In genomic region chr10:12596055-12596576, GRCh38 we compare ENCODE assay signal across 25 cellular contexts.
DNase-seq lines count a peak whose midpoint lies in the region; ATAC-seq lines count a peak whose summit lies in the region.
"Had no signal": no experiment of that assay in that cellular context is flagged by ENCODE, and none has a peak within 500 bp of the region (broad histone marks: within the 10 kb centered on the region; RNA-seq: fewer than 3 reads in every experiment).

No MANE protein-coding gene starts in this region.

- no peak for ATAC-seq in naive thymus-derived CD4-positive, alpha-beta T cell
- ATAC-seq in GM21526 (IDR thresholded peaks at IDR 0.05; ENCODE audit: low FRiP score, unreplicated experiment), result no peak
- ATAC-seq: gastrocnemius medialis, right lobe of liver had no signal

- H3K36me3 ChIP-seq in CD4-positive, alpha-beta memory T cell (ENCODE audit: insufficient read depth, low read length), result no peaks in the 10 kb centered on the region
- no peaks in the 10 kb centered on the region for H3K36me3 ChIP-seq in naive thymus-derived CD4-positive, alpha-beta T cell (ENCODE audit: control insufficient read depth in 2 of 3, insufficient read depth in 3 of 3, low read length in 3 of 3)
- H3K36me3 ChIP-seq: gastrocnemius medialis, prostate gland, right lobe of liver had no signal

- peaks cover 44% of the 10 kb centered on the region for H3K36me3 Mint-ChIP-seq in T-helper 1 cell treated with Interleukin-12 subunit alpha and Interleukin-12 subunit beta and Interleukin-4 antibody, amounts not matched to agents 30 μg/mL and 1 μg/mL, for 36 hours (ENCODE audit: low read depth)
- peaks cover 8 to 33% of the 10 kb centered on the region in 2 donors for H3K36me3 Mint-ChIP-seq in CD4-positive, alpha-beta memory T cell
- peaks cover 40% of the 10 kb centered on the region for H3K36me3 Mint-ChIP-seq in activated CD4-positive, alpha-beta memory T cell treated with anti-CD3 and anti-CD28 coated beads, Interleukin-2, amount 10 ng/mL, durations not matched to agents 7 days and 5 days (ENCODE audit: low read depth)
- peaks cover 0 to 56% (median 23%) of the 10 kb centered on the region in 5 donors for H3K36me3 Mint-ChIP-seq in naive thymus-derived CD4-positive, alpha-beta T cell

- H3K9me3 ChIP-seq in CD4-positive, alpha-beta memory T cell (ENCODE audit: control insufficient read depth in 1 of 2, low read length in 2 of 2), result no peaks in the 10 kb centered on the region
- H3K9me3 ChIP-seq in naive thymus-derived CD4-positive, alpha-beta T cell (ENCODE audit: control insufficient read depth in 2 of 3, low read length in 3 of 3), result no peaks in the 10 kb centered on the region
- H3K9me3 ChIP-seq: gastrocnemius medialis, prostate gland, right lobe of liver had no signal

- CTCF ChIA-PET in CD4-positive, alpha-beta memory T cell (lab: Charles Lee; ENCODE audit: partially characterized antibody), result interaction anchor here (2.3 kb wide), 1 partner anchor 61 kb away, joined by 7 read pairs; no protein-coding TSS in a partner anchor
- CTCF ChIA-PET in activated CD4-positive, alpha-beta memory T cell treated with anti-CD3 and anti-CD28 coated beads, Interleukin-2, amount 10 ng/mL, durations not matched to agents 7 days and 5 days (lab: Charles Lee), result interaction anchor here (1.7 to 2.9 kb wide), 2 partner anchors 10 to 60 kb away, joined by 5 to 9 read pairs; no protein-coding TSS in a partner anchor
- CTCF ChIA-PET in naive thymus-derived CD4-positive, alpha-beta T cell (lab: Charles Lee), result no interaction called here

- peak overlapping the region; percentile 86 for H3K27ac Mint-ChIP-seq in T-helper 1 cell treated with Interleukin-12 subunit alpha and Interleukin-12 subunit beta and Interleukin-4 antibody, amounts not matched to agents 30 μg/mL and 1 μg/mL, for 36 hours
- H3K27ac Mint-ChIP-seq in CD4-positive, alpha-beta memory T cell, result peak overlapping the region; percentile 25 to 99 (median 87)
- H3K27ac Mint-ChIP-seq in activated CD4-positive, alpha-beta memory T cell treated with anti-CD3 and anti-CD28 coated beads, Interleukin-2, amount 10 ng/mL, durations not matched to agents 7 days and 5 days, result peak overlapping the region; percentile 81
- peak overlapping the region; percentile 17 to 99 (median 84) for H3K27ac Mint-ChIP-seq in naive thymus-derived CD4-positive, alpha-beta T cell
- H3K27ac Mint-ChIP-seq: H9 had no signal

- H3K27me3 Mint-ChIP-seq in T-helper 1 cell treated with Interleukin-12 subunit alpha and Interleukin-12 subunit beta and Interleukin-4 antibody, amounts not matched to agents 30 μg/mL and 1 μg/mL, for 36 hours (ENCODE audit: low read depth), result no peaks in the 10 kb centered on the region
- no peaks in the 10 kb centered on the region for H3K27me3 Mint-ChIP-seq in CD4-positive, alpha-beta memory T cell
- H3K27me3 Mint-ChIP-seq in activated CD4-positive, alpha-beta memory T cell treated with anti-CD3 and anti-CD28 coated beads, Interleukin-2, amount 10 ng/mL, durations not matched to agents 7 days and 5 days, result no peaks in the 10 kb centered on the region
- no peaks in the 10 kb centered on the region for H3K27me3 Mint-ChIP-seq in naive thymus-derived CD4-positive, alpha-beta T cell

- H3K4me1 Mint-ChIP-seq in T-helper 1 cell treated with Interleukin-12 subunit alpha and Interleukin-12 subunit beta and Interleukin-4 antibody, amounts not matched to agents 30 μg/mL and 1 μg/mL, for 36 hours (ENCODE audit: low read depth), result peaks cover 68% of the 10 kb centered on the region
- peaks cover 48 to 81% (median 66%) of the 10 kb centered on the region in 4 donors for H3K4me1 Mint-ChIP-seq in CD4-positive, alpha-beta memory T cell
- peaks cover 63% of the 10 kb centered on the region for H3K4me1 Mint-ChIP-seq in activated CD4-positive, alpha-beta memory T cell treated with anti-CD3 and anti-CD28 coated beads, Interleukin-2, amount 10 ng/mL, durations not matched to agents 7 days and 5 days
- peaks cover 37 to 91% (median 81%) of the 10 kb centered on the region in 7 donors for H3K4me1 Mint-ChIP-seq in naive thymus-derived CD4-positive, alpha-beta T cell
- H3K4me1 Mint-ChIP-seq: H9 had no signal

- no peak overlapping the region for H3K4me3 ChIP-seq in CD4-positive, alpha-beta memory T cell (ENCODE audit: low read length in 2 of 2)
- H3K4me3 ChIP-seq in naive thymus-derived CD4-positive, alpha-beta T cell (ENCODE audit: low read length), result no peak overlapping the region
- H3K4me3 ChIP-seq: gastrocnemius medialis, prostate gland, right lobe of liver, spleen had no signal

- H3K27me3 ChIP-seq in CD4-positive, alpha-beta memory T cell (ENCODE audit: insufficient read depth, low read length), result no peaks in the 10 kb centered on the region
- no peaks in the 10 kb centered on the region for H3K27me3 ChIP-seq in naive thymus-derived CD4-positive, alpha-beta T cell (ENCODE audit: control insufficient read depth in 2 of 2, insufficient read depth in 2 of 2, low read length in 2 of 2)
- H3K27me3 ChIP-seq: gastrocnemius medialis, right lobe of liver, spleen had no signal

- DNase-seq in T-helper 1 cell (no peak), NCI-H69 (lab: John Stamatoyannopoulos, UW) (no peak)
- no peak for DNase-seq in CD4-positive, alpha-beta memory T cell
- DNase-seq in activated CD4-positive, alpha-beta memory T cell treated with anti-CD3 and anti-CD28 coated beads, Interleukin-2, amount 10 ng/mL, durations not matched to agents 7 days and 5 days, result no peak
- no peak for DNase-seq in naive thymus-derived CD4-positive, alpha-beta T cell
- no peak for DNase-seq in stimulated activated CD4-positive, alpha-beta T cell treated with anti-CD3 and anti-CD28 coated beads, Interleukin-4, amount 100 ng/mL, for 24 hours
- DNase-seq: 8988T; activated naive CD4-positive, alpha-beta T cell treated with anti-CD3 and anti-CD28 coated beads, Interleukin-2, amount 50 U/mL, for 16 hours; activated T-cell treated with anti-CD3 and anti-CD28 coated beads, Interleukin-2, amount 50 U/mL, for 48 hours; gastrocnemius medialis; H9; Karpas-422; NCI-H2029; NCI-H526; NK-92 treated with Interleukin-12 subunit alpha and Interleukin-12 subunit beta, amount 100 ng/mL, for 24 hours; occipital lobe; right lobe of liver; spleen; substantia nigra; T-helper 2 cell; trophoblast cell had no signal

- H3K4me1 ChIP-seq in CD4-positive, alpha-beta memory T cell (ENCODE audit: insufficient read depth, low read length), result peaks cover 39% of the 10 kb centered on the region
- peaks cover 13 to 54% of the 10 kb centered on the region in 2 donors for H3K4me1 ChIP-seq in naive thymus-derived CD4-positive, alpha-beta T cell (ENCODE audit: control insufficient read depth in 2 of 2, insufficient read depth in 2 of 2, low read length in 2 of 2)
- H3K4me1 ChIP-seq: gastrocnemius medialis, prostate gland had no signal

- H3K4me3 Mint-ChIP-seq in T-helper 1 cell treated with Interleukin-12 subunit alpha and Interleukin-12 subunit beta and Interleukin-4 antibody, amounts not matched to agents 30 μg/mL and 1 μg/mL, for 36 hours, result no peak overlapping the region
- peak overlapping the region in 5 of 8 donors; percentile 6 to 70 (median 26) for H3K4me3 Mint-ChIP-seq in CD4-positive, alpha-beta memory T cell
- H3K4me3 Mint-ChIP-seq in activated CD4-positive, alpha-beta memory T cell treated with anti-CD3 and anti-CD28 coated beads, Interleukin-2, amount 10 ng/mL, durations not matched to agents 7 days and 5 days, result no peak overlapping the region
- H3K4me3 Mint-ChIP-seq in naive thymus-derived CD4-positive, alpha-beta T cell, result peak overlapping the region in 7 of 10 donors; percentile 1 to 90 (median 47)
- H3K4me3 Mint-ChIP-seq: H9 had no signal

- POLR2A ChIA-PET in CD4-positive, alpha-beta memory T cell (lab: Charles Lee; ENCODE audit: partially characterized antibody), result interaction anchor here (1.0 to 2.4 kb wide), 2 partner anchors 10 to 14 kb away, joined by 5 to 7 read pairs; no protein-coding TSS in a partner anchor
- POLR2A ChIA-PET in activated CD4-positive, alpha-beta memory T cell treated with anti-CD3 and anti-CD28 coated beads, Interleukin-2, amount 10 ng/mL, durations not matched to agents 7 days and 5 days (lab: Charles Lee), result interaction anchor here (1.2 to 2.5 kb wide), 5 partner anchors 8 to 11 kb away, joined by 3 to 16 read pairs (median 5); no protein-coding TSS in a partner anchor
- POLR2A ChIA-PET in naive thymus-derived CD4-positive, alpha-beta T cell (lab: Charles Lee), result interaction anchor here (1.4 to 3.2 kb wide), 2 partner anchors 10 to 14 kb away, joined by 4 to 12 read pairs; no protein-coding TSS in a partner anchor

- intact Hi-C loops in CD4-positive, alpha-beta memory T cell (cut with micrococcal nuclease), result no loop called here
- intact Hi-C loops in naive thymus-derived CD4-positive, alpha-beta T cell (cut with micrococcal nuclease), result no loop called here

- peaks cover 50% of the 10 kb centered on the region for H3K9me3 Mint-ChIP-seq in T-helper 1 cell treated with Interleukin-12 subunit alpha and Interleukin-12 subunit beta and Interleukin-4 antibody, amounts not matched to agents 30 μg/mL and 1 μg/mL, for 36 hours
- H3K9me3 Mint-ChIP-seq in CD4-positive, alpha-beta memory T cell, result peaks cover 0 to 8% (median 2%) of the 10 kb centered on the region in 8 donors
- H3K9me3 Mint-ChIP-seq in activated CD4-positive, alpha-beta memory T cell treated with anti-CD3 and anti-CD28 coated beads, Interleukin-2, amount 10 ng/mL, durations not matched to agents 7 days and 5 days, result peaks cover 23% of the 10 kb centered on the region
- peaks cover 0 to 19% (median 5%) of the 10 kb centered on the region in 11 donors for H3K9me3 Mint-ChIP-seq in naive thymus-derived CD4-positive, alpha-beta T cell

- no peak overlapping the region for H3K27ac ChIP-seq in CD4-positive, alpha-beta memory T cell (ENCODE audit: low read depth, low read length)
- H3K27ac ChIP-seq in naive thymus-derived CD4-positive, alpha-beta T cell (ENCODE audit: low read depth, low read length), result no peak overlapping the region
- H3K27ac ChIP-seq: C4-2B, gastrocnemius medialis, prostate gland, right lobe of liver, spleen had no signal

Comparison
In these comparisons a context has a peak if more than half of its experiments do, and no peak if none do; other contexts are left out.
1. H3K4me3 Mint-ChIP-seq: peak in CD4-positive, alpha-beta memory T cell (5 of 8) and naive thymus-derived CD4-positive, alpha-beta T cell (7 of 10); none in T-helper 1 cell treated with Interleukin-12 subunit alpha and Interleukin-12 subunit beta and Interleukin-4 antibody, amounts not matched to agents 30 μg/mL and 1 μg/mL, for 36 hours (single experiment) and activated CD4-positive, alpha-beta memory T cell treated with anti-CD3 and anti-CD28 coated beads, Interleukin-2, amount 10 ng/mL, durations not matched to agents 7 days and 5 days (single experiment).
2. Peak in every context shown above with its lines, with median percentiles within 50 percentile points of each other: H3K27ac Mint-ChIP-seq.